8 cellular contexts compared by ENCODE assay signal in genomic region chr3:161104561-161105551, GRCh38. TPM values are rescaled to one million over a fixed set of nuclear protein-coding genes. Genes with fewer than 3 reads are reported as not detected.
A peak's percentile ranks its signal among the peaks of the same experiment; 100 is the strongest.
DNase-seq lines count a peak whose midpoint lies in the region; ATAC-seq and TF ChIP-seq lines count a peak whose summit lies in the region.

Gene B3GALNT1, minus strand, starts transcription at chr3:161105349. Its CDS starts 18,595 bp downstream, at chr3:161086754.

- H3K27me3 Mint-ChIP-seq in activated T-helper 1 cell treated with anti-CD3 and anti-CD28 coated beads, Interleukin-12 subunit alpha, Interleukin-12 subunit beta, Interleukin-2, Interleukin-4 antibody, amounts not matched to agents 30 ng/mL and 10 ng/mL and 1 ng/mL, durations not matched to agents 14 hours and 24 hours and 36 hours (ENCODE audit: insufficient read depth), result peaks cover 19% of the 10 kb centered on the region
- peaks cover 3 to 5% of the 10 kb centered on the region in 2 donors for H3K27me3 Mint-ChIP-seq in natural killer cell (ENCODE audit: low read depth in 2 of 2)

- H3K4me1 ChIP-seq in thymus (ENCODE audit: control insufficient read depth, insufficient read depth, low read length), result no peaks in the 10 kb centered on the region

- peak; percentile 72 for ATAC-seq in HG02571 (IDR thresholded peaks at IDR 0.05; ENCODE audit: unreplicated experiment)
- ATAC-seq in natural killer cell, result peak; percentile 82 to 84 (median 82)

- H3K4me3 Mint-ChIP-seq in activated T-helper 1 cell treated with anti-CD3 and anti-CD28 coated beads, Interleukin-12 subunit alpha, Interleukin-12 subunit beta, Interleukin-2, Interleukin-4 antibody, amounts not matched to agents 30 ng/mL and 10 ng/mL and 1 ng/mL, durations not matched to agents 14 hours and 24 hours and 36 hours, result peak within 1 kb of the TSS; percentile 76
- peak within 1 kb of the TSS; percentile 87 for H3K4me3 Mint-ChIP-seq in natural killer cell

- peak within 1 kb of the TSS; percentile 77 for H3K27ac Mint-ChIP-seq in activated T-helper 1 cell treated with anti-CD3 and anti-CD28 coated beads, Interleukin-12 subunit alpha, Interleukin-12 subunit beta, Interleukin-2, Interleukin-4 antibody, amounts not matched to agents 30 ng/mL and 10 ng/mL and 1 ng/mL, durations not matched to agents 14 hours and 24 hours and 36 hours
- H3K27ac Mint-ChIP-seq in natural killer cell, result peak within 1 kb of the TSS in 1 of 2 donors; percentile 69

- WGBS in thymus, result 3% methylated on average over 97 of the region's 97 CpGs

- H3K4me3 ChIP-seq in fibroblast of the aortic adventitia (ENCODE audit: low read depth, low read length), result peak within 1 kb of the TSS; percentile 76
- H3K4me3 ChIP-seq in thymus (ENCODE audit: low read length), result peak within 1 kb of the TSS; percentile 57

- no peaks in the 10 kb centered on the region for H3K9me3 Mint-ChIP-seq in activated T-helper 1 cell treated with anti-CD3 and anti-CD28 coated beads, Interleukin-12 subunit alpha, Interleukin-12 subunit beta, Interleukin-2, Interleukin-4 antibody, amounts not matched to agents 30 ng/mL and 10 ng/mL and 1 ng/mL, durations not matched to agents 14 hours and 24 hours and 36 hours
- no peaks in the 10 kb centered on the region for H3K9me3 Mint-ChIP-seq in natural killer cell

- DNase-seq in NCI-H82 (lab: John Stamatoyannopoulos, UW) (peak; percentile 50), NCI-H82 treated with DMSO at 0.1 percent for 48 hours (lab: John Stamatoyannopoulos, UW; ENCODE audit: unreplicated experiment) (no peak), NCI-H1930 (lab: John Stamatoyannopoulos, UW) (peak; percentile 54 to 60), fibroblast of the aortic adventitia (ENCODE audit: low read depth) (peak; percentile 77), natural killer cell (no peak)
- DNase-seq in activated T-helper 1 cell treated with anti-CD3 and anti-CD28 coated beads, Interleukin-12 subunit alpha, Interleukin-12 subunit beta, Interleukin-2, Interleukin-4 antibody, amounts not matched to agents 30 ng/mL and 10 ng/mL and 1 ng/mL, durations not matched to agents 14 hours and 24 hours and 36 hours (ENCODE audit: low spot score), result peak; percentile 5

- H3K36me3 Mint-ChIP-seq in activated T-helper 1 cell treated with anti-CD3 and anti-CD28 coated beads, Interleukin-12 subunit alpha, Interleukin-12 subunit beta, Interleukin-2, Interleukin-4 antibody, amounts not matched to agents 30 ng/mL and 10 ng/mL and 1 ng/mL, durations not matched to agents 14 hours and 24 hours and 36 hours (ENCODE audit: low read depth), result no peaks in the 10 kb centered on the region
- no peaks in the 10 kb centered on the region for H3K36me3 Mint-ChIP-seq in natural killer cell

- no peak for TF ChIP-seq CTCF in fibroblast of the aortic adventitia (IDR thresholded peaks at IDR 0.05; ENCODE audit: insufficient read depth, low read length)
- TF ChIP-seq CTCF in natural killer cell (IDR thresholded peaks at IDR 0.05), result no peak

- H3K4me1 Mint-ChIP-seq in activated T-helper 1 cell treated with anti-CD3 and anti-CD28 coated beads, Interleukin-12 subunit alpha, Interleukin-12 subunit beta, Interleukin-2, Interleukin-4 antibody, amounts not matched to agents 30 ng/mL and 10 ng/mL and 1 ng/mL, durations not matched to agents 14 hours and 24 hours and 36 hours (ENCODE audit: low read depth), result peaks cover 24% of the 10 kb centered on the region
- peaks cover 13 to 17% of the 10 kb centered on the region in 2 donors for H3K4me1 Mint-ChIP-seq in natural killer cell

- intact Hi-C loops in activated T-helper 1 cell treated with anti-CD3 and anti-CD28 coated beads, Interleukin-12 subunit alpha, Interleukin-12 subunit beta, Interleukin-2, Interleukin-4 antibody, amounts not matched to agents 30 ng/mL and 10 ng/mL and 1 ng/mL, durations not matched to agents 14 hours and 24 hours and 36 hours (cut with micrococcal nuclease), result loop anchor here (5.0 kb wide), 1 partner anchor 117 kb away; the partner anchor contains the start of gene NMD3
- intact Hi-C loops in natural killer cell (cut with micrococcal nuclease), result loop anchor here (10.0 kb wide), 1 partner anchor 120 kb away; no protein-coding TSS in a partner anchor

- H3K36me3 ChIP-seq in thymus (ENCODE audit: control insufficient read depth, insufficient read depth), result no peaks in the 10 kb centered on the region

- H3K9me3 ChIP-seq in thymus (ENCODE audit: control insufficient read depth), result no peaks in the 10 kb centered on the region

- H3K27ac ChIP-seq in thymus (ENCODE audit: low read depth), result no peak within 1 kb of the TSS

- H3K27me3 ChIP-seq in thymus (ENCODE audit: control insufficient read depth, insufficient read depth), result no peaks in the 10 kb centered on the region

RNA-seq across cellular contexts. Expression of gene B3GALNT1, which starts in this region (rescaled TPM):
- total RNA-seq in activated T-helper 1 cell treated with anti-CD3 and anti-CD28 coated beads, Interleukin-12 subunit alpha, Interleukin-12 subunit beta, Interleukin-2, Interleukin-4 antibody, amounts not matched to agents 30 ng/mL and 10 ng/mL and 1 ng/mL, durations not matched to agents 14 hours and 24 hours and 36 hours, result 2.4 and 2.6 TPM in 2 replicates
- total RNA-seq in fibroblast of the aortic adventitia (ENCODE audit: low replicate concordance) (14.2 and 28.5 TPM in 2 replicates), natural killer cell (1 to 10 TPM; 2.0 to 4.3 (median 2.5) TPM)
- polyA plus RNA-seq in thymus, result 4.6 TPM

Comparison
In these comparisons a context has a peak if more than half of its experiments do, and no peak if none do; other contexts are left out.
1. DNase-seq: peak in NCI-H82 (single experiment), NCI-H1930 (2 of 2), activated T-helper 1 cell treated with anti-CD3 and anti-CD28 coated beads, Interleukin-12 subunit alpha, Interleukin-12 subunit beta, Interleukin-2, Interleukin-4 antibody, amounts not matched to agents 30 ng/mL and 10 ng/mL and 1 ng/mL, durations not matched to agents 14 hours and 24 hours and 36 hours (single experiment) and fibroblast of the aortic adventitia (single experiment); none in NCI-H82 treated with DMSO at 0.1 percent for 48 hours (single experiment) and natural killer cell (single experiment).